In genomic region chr22:42294034-42294985, GRCh38 we compare ENCODE assay signal across 1 cellular context.
A peak's percentile ranks its signal among the peaks of the same experiment; 100 is the strongest.
TF ChIP-seq lines count a peak whose summit lies in the region.

No MANE protein-coding gene starts in this region.

TF ChIP-seq in HepG2, 621 proteins besides CTCF, POLR2A, EP300 and RAD21 (continued from another document and continues in another):
- TF ChIP-seq ZFYVE20 (CRISPR knock-in tag; IDR thresholded peaks at IDR 0.05; ENCODE audit: borderline replicate concordance, low read depth) (no peak), ZBTB1 (CRISPR knock-in tag; IDR thresholded peaks at IDR 0.05; ENCODE audit: borderline replicate concordance) (peak; percentile 53; the same call in 1 of the 2 replicates), RARA (CRISPR knock-in tag; IDR thresholded peaks at IDR 0.05) (peak; percentile 53), RBM22 (optimal IDR thresholded peaks at IDR 0.05; ENCODE audit: low read length) (no peak), IRF2 (CRISPR knock-in tag; IDR thresholded peaks at IDR 0.05) (peak; percentile 38; the same call in 1 of the 2 replicates), ZSCAN9 (CRISPR knock-in tag; IDR thresholded peaks at IDR 0.05; ENCODE audit: borderline replicate concordance) (peak; percentile 96), SOX5 (CRISPR knock-in tag; IDR thresholded peaks at IDR 0.05; ENCODE audit: borderline replicate concordance) (peak; percentile 38; the same call in 1 of the 2 replicates), NPAS2 (CRISPR knock-in tag; IDR thresholded peaks at IDR 0.05; ENCODE audit: borderline replicate concordance) (no peak), CCAR2 (optimal IDR thresholded peaks at IDR 0.05; ENCODE audit: low read depth, low read length) (no peak), ZNF430 (CRISPR knock-in tag; IDR thresholded peaks at IDR 0.05) (peak; percentile 72; the same call in 1 of the 2 replicates), ZBTB42 (CRISPR knock-in tag; IDR thresholded peaks at IDR 0.05) (no peak), ZFX (CRISPR knock-in tag; IDR thresholded peaks at IDR 0.05; ENCODE audit: low read depth) (peak; percentile 24; the same call in 1 of the 2 replicates), PREB (CRISPR knock-in tag; IDR thresholded peaks at IDR 0.05) (no peak), ZNF30 (CRISPR knock-in tag; IDR thresholded peaks at IDR 0.05) (0 out of 2 replicates have a peak, but pooled peaks have one; percentile 57), CREM (IDR thresholded peaks at IDR 0.05) (no peak), CREM (CRISPR knock-in tag; IDR thresholded peaks at IDR 0.05) (no peak), YEATS2 (CRISPR knock-in tag; IDR thresholded peaks at IDR 0.05; ENCODE audit: borderline replicate concordance) (peak; percentile 49; the same call in 1 of the 2 replicates), ZBTB4 (CRISPR knock-in tag; IDR thresholded peaks at IDR 0.05; ENCODE audit: borderline replicate concordance) (no peak), DRAP1 (CRISPR knock-in tag; IDR thresholded peaks at IDR 0.05) (peak; percentile 48; the same call in 1 of the 2 replicates), KLF6 (CRISPR knock-in tag; IDR thresholded peaks at IDR 0.05) (peak; percentile 85), MAZ (IDR thresholded peaks at IDR 0.05; ENCODE audit: borderline replicate concordance, low read depth, low read length) (0 out of 2 replicates have a peak, but pooled peaks have one; percentile 40), MAZ (CRISPR knock-in tag; IDR thresholded peaks at IDR 0.05; ENCODE audit: low read depth) (peak; percentile 48), HES4 (CRISPR knock-in tag; IDR thresholded peaks at IDR 0.05; ENCODE audit: borderline replicate concordance) (no peak), PHF8 (CRISPR knock-in tag; IDR thresholded peaks at IDR 0.05) (peak; percentile 32; the same call in 1 of the 2 replicates), ZNF816 (CRISPR knock-in tag; IDR thresholded peaks at IDR 0.05; ENCODE audit: borderline replicate concordance) (no peak), ZNF138 (CRISPR knock-in tag; IDR thresholded peaks at IDR 0.05; ENCODE audit: low read depth) (0 out of 2 replicates have a peak, but pooled peaks have one; percentile 61), ZNF329 (CRISPR knock-in tag; IDR thresholded peaks at IDR 0.05; ENCODE audit: low read depth) (0 out of 2 replicates have a peak, but pooled peaks have one; percentile 44), ARID5B (CRISPR knock-in tag; IDR thresholded peaks at IDR 0.05) (peak; percentile 45; the same call in 1 of the 2 replicates), JARID2 (CRISPR knock-in tag; IDR thresholded peaks at IDR 0.05; ENCODE audit: insufficient replicate concordance) (no peak), XRCC5 (optimal IDR thresholded peaks at IDR 0.05; ENCODE audit: low read length) (peak; percentile 58), SOX13 (IDR thresholded peaks at IDR 0.05) (no peak), SOX13 (CRISPR knock-in tag; conservative IDR thresholded peaks at IDR 0.05 in 1 of 2, IDR thresholded peaks at IDR 0.05 in 1 of 2) (peak in 1 of 2 experiments; percentile 47; a peak in 1 of 4 replicates), ZNF260 (CRISPR knock-in tag; IDR thresholded peaks at IDR 0.05; ENCODE audit: borderline replicate concordance, low read depth) (no peak), TBP (CRISPR knock-in tag; IDR thresholded peaks at IDR 0.05) (no peak), ZNF383 (CRISPR knock-in tag; IDR thresholded peaks at IDR 0.05; ENCODE audit: borderline replicate concordance) (no peak), ZNF451 (CRISPR knock-in tag; IDR thresholded peaks at IDR 0.05) (no peak), ZNF281 (CRISPR knock-in tag; IDR thresholded peaks at IDR 0.05; ENCODE audit: borderline replicate concordance) (peak; percentile 58; the same call in 1 of the 2 replicates), KDM5A (IDR thresholded peaks at IDR 0.05; ENCODE audit: borderline replicate concordance, low read length) (no peak), ZNF282 (IDR thresholded peaks at IDR 0.05; ENCODE audit: partially characterized antibody) (no peak), POLR2AphosphoS5 (IDR thresholded peaks at IDR 0.05; ENCODE audit: low read depth, low read length) (no peak), ZNF556 (CRISPR knock-in tag; IDR thresholded peaks at IDR 0.05; ENCODE audit: borderline replicate concordance) (peak; percentile 24; the same call in 1 of the 2 replicates), SP1 (IDR thresholded peaks at IDR 0.05) (no peak), SP1 (CRISPR knock-in tag; IDR thresholded peaks at IDR 0.05) (peak; percentile 53), ZNF441 (CRISPR knock-in tag; IDR thresholded peaks at IDR 0.05; ENCODE audit: borderline replicate concordance) (peak; percentile 72; the same call in 1 of the 2 replicates), ZNF460 (CRISPR knock-in tag; IDR thresholded peaks at IDR 0.05; ENCODE audit: borderline replicate concordance) (no peak), ELF3 (CRISPR knock-in tag; IDR thresholded peaks at IDR 0.05) (peak; percentile 67), ZNF564 (CRISPR knock-in tag; IDR thresholded peaks at IDR 0.05) (peak; percentile 67; the same call in 1 of the 2 replicates)
- TF ChIP-seq, protein P1, sequence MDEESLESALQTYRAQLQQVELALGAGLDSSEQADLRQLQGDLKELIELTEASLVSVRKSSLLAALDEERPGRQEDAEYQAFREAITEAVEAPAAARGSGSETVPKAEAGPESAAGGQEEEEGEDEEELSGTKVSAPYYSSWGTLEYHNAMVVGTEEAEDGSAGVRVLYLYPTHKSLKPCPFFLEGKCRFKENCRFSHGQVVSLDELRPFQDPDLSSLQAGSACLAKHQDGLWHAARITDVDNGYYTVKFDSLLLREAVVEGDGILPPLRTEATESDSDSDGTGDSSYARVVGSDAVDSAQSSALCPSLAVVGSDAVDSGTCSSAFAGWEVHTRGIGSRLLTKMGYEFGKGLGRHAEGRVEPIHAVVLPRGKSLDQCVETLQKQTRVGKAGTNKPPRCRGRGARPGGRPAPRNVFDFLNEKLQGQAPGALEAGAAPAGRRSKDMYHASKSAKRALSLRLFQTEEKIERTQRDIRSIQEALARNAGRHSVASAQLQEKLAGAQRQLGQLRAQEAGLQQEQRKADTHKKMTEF (CRISPR knock-in tag; IDR thresholded peaks at IDR 0.05) = peak; percentile 53; the same call in 1 of the 2 replicates
- TF ChIP-seq, protein P2, sequence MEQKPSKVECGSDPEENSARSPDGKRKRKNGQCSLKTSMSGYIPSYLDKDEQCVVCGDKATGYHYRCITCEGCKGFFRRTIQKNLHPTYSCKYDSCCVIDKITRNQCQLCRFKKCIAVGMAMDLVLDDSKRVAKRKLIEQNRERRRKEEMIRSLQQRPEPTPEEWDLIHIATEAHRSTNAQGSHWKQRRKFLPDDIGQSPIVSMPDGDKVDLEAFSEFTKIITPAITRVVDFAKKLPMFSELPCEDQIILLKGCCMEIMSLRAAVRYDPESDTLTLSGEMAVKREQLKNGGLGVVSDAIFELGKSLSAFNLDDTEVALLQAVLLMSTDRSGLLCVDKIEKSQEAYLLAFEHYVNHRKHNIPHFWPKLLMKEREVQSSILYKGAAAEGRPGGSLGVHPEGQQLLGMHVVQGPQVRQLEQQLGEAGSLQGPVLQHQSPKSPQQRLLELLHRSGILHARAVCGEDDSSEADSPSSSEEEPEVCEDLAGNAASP (CRISPR knock-in tag; IDR thresholded peaks at IDR 0.05; ENCODE audit: borderline replicate concordance) = no peak
- TF ChIP-seq, protein P3, sequence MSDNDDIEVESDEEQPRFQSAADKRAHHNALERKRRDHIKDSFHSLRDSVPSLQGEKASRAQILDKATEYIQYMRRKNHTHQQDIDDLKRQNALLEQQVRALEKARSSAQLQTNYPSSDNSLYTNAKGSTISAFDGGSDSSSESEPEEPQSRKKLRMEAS (IDR thresholded peaks at IDR 0.05) = 0 out of 2 replicates have a peak, but pooled peaks have one; percentile 17
- TF ChIP-seq, protein P4, sequence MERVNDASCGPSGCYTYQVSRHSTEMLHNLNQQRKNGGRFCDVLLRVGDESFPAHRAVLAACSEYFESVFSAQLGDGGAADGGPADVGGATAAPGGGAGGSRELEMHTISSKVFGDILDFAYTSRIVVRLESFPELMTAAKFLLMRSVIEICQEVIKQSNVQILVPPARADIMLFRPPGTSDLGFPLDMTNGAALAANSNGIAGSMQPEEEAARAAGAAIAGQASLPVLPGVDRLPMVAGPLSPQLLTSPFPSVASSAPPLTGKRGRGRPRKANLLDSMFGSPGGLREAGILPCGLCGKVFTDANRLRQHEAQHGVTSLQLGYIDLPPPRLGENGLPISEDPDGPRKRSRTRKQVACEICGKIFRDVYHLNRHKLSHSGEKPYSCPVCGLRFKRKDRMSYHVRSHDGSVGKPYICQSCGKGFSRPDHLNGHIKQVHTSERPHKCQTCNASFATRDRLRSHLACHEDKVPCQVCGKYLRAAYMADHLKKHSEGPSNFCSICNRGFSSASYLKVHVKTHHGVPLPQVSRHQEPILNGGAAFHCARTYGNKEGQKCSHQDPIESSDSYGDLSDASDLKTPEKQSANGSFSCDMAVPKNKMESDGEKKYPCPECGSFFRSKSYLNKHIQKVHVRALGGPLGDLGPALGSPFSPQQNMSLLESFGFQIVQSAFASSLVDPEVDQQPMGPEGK (CRISPR knock-in tag; IDR thresholded peaks at IDR 0.05) = peak; percentile 59
